ENCODE assay signal across 8 cellular contexts in genomic region chr22:46250035-46250782, GRCh38. TPM values are rescaled to one million over a fixed set of nuclear protein-coding genes. Genes with fewer than 3 reads are reported as not detected.
DNase-seq lines count a peak whose midpoint lies in the region; ATAC-seq and TF ChIP-seq lines count a peak whose summit lies in the region.

CDPF1 (minus strand) TSS chr22:46250293; CDS start chr22:46248284, 2,009 bp downstream.

- H3K27ac Mint-ChIP-seq in HFFc6, result peak within 1 kb of the TSS; percentile 66
- peak within 1 kb of the TSS; percentile 54 for H3K27ac Mint-ChIP-seq in progenitor cell of endocrine pancreas

- peaks cover 31% of the 10 kb centered on the region for H3K4me1 Mint-ChIP-seq in HFFc6 (ENCODE audit: low read depth)
- H3K4me1 Mint-ChIP-seq in progenitor cell of endocrine pancreas (ENCODE audit: low read depth), result peaks cover 8% of the 10 kb centered on the region

- peak; percentile 95 to 97 for ATAC-seq in left cardiac atrium

- H3K4me3 Mint-ChIP-seq in HFFc6 (peak within 1 kb of the TSS; percentile 85), progenitor cell of endocrine pancreas (ENCODE audit: low read depth) (peak within 1 kb of the TSS; percentile 77)

- TF ChIP-seq CTCF in GM12865 (IDR thresholded peaks at IDR 0.05; ENCODE audit: insufficient read depth, low read depth, low read length, missing control alignments) (no peak), HFFc6 (IDR thresholded peaks at IDR 0.05) (no peak; the same call in 1 of the 2 replicates), progenitor cell of endocrine pancreas (IDR thresholded peaks at IDR 0.05; ENCODE audit: unreplicated experiment) (peak; percentile 15)

- H3K4me3 ChIP-seq in GM12865 (ENCODE audit: low read depth, low read length), result peak within 1 kb of the TSS; percentile 67

- no peaks in the 10 kb centered on the region; the same call in 1 of the 2 replicates for H3K27me3 Mint-ChIP-seq in HFFc6 (ENCODE audit: insufficient read depth)
- H3K27me3 Mint-ChIP-seq in progenitor cell of endocrine pancreas, result no peaks in the 10 kb centered on the region

- H3K36me3 Mint-ChIP-seq in HFFc6 (ENCODE audit: low read depth), result 0 out of 2 replicates have a peak, but pooled peaks cover 5% of the 10 kb centered on the region
- peaks cover 1% of the 10 kb centered on the region for H3K36me3 Mint-ChIP-seq in progenitor cell of endocrine pancreas (ENCODE audit: insufficient read depth)

- H3K9me3 Mint-ChIP-seq in HFFc6, result no peaks in the 10 kb centered on the region
- H3K9me3 Mint-ChIP-seq in progenitor cell of endocrine pancreas (ENCODE audit: low read depth), result no peaks in the 10 kb centered on the region

- intact Hi-C loops in left cardiac atrium (cut with DNase I), result loop anchor here in 1 of 2 donors (5.0 kb wide), 1 partner anchor 37 kb away; no protein-coding TSS in a partner anchor

- peak; percentile 94 for DNase-seq in GM12865 (ENCODE audit: low read depth)
- peak; percentile 80 for DNase-seq in HFFc6
- DNase-seq in NAMALWA (ENCODE audit: low spot score), result peak; percentile 90
- DNase-seq in T follicular helper cell (ENCODE audit: low read depth), result peak; percentile 78
- peak; percentile 71 for DNase-seq in amniotic epithelial cell (ENCODE audit: low read depth)
- DNase-seq in left cardiac atrium, result peak; percentile 95
- peak; percentile 78 for DNase-seq in progenitor cell of endocrine pancreas (ENCODE audit: low spot score, unreplicated experiment)
- DNase-seq in ureter (ENCODE audit: low spot score), result peak; percentile 91

RNA-seq across cellular contexts. Expression of gene CDPF1, which starts in this region (rescaled TPM):
- 1 to 10 TPM; 6.4 to 9.3 (median 7.6) TPM for total RNA-seq in HFFc6 (2021; fragmentation: NEBNext Ultra II Directional; extraction: Animal tissue kit (Norgen Biotek cat#: 25700))
- 1 to 10 TPM; 8.1 to 8.2 TPM for total RNA-seq in left cardiac atrium
- total RNA-seq in progenitor cell of endocrine pancreas, result 10.0 and 12.0 TPM in 2 replicates
- total RNA-seq in ureter, result 9.8 TPM

Comparison
In these comparisons a context has a peak if more than half of its experiments do, and no peak if none do; other contexts are left out.
1. Peak in every context shown above with its lines: DNase-seq, ATAC-seq and H3K4me3 ChIP-seq.